In the genomic region with DNA sequence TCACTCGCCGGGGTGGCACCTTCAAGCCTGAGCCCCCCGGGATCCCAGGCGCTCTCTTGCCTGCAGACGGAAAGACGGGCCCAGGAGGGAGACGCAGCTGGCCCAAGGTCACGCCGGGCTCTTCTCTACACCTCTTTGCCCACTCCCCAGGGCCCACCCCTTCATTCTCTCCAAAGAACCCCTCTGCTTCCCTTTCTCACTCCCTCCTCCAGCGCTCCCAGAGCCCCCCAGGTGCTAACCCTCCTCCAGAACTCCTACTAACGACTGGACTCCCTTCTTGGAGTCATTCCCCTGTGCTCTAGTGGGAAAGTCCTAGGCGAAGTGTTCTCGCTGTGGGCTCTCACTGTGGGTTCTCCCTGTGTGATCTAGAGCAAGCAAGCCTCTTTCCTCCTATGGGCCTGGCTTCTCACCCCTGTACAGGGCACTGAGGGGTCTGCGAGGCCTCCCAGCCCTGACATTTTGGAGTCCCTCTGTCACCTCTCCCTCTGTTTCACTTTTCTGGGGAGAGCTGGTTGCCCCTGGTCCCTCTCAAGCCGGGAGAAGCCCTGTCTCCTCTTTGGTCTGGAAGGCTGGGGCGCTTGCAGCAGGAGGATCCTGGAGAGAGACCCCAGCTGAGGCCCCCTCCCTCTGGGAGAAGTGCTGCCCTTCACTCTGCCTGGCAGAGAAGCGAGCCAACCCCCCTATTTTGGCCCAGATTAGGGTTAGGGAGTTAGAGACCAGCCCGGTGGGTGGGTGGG, we compare ENCODE assay signal across 8 cellular contexts. TPM values are rescaled to one million over a fixed set of nuclear protein-coding genes. Genes with fewer than 3 reads are reported as not detected.
DNase-seq lines count a peak whose midpoint lies in the region; ATAC-seq and TF ChIP-seq lines count a peak whose summit lies in the region.

No MANE protein-coding gene starts in this region.

- no peaks in the 10 kb centered on the region for H3K9me3 Mint-ChIP-seq in endodermal cell
- no peaks in the 10 kb centered on the region for H3K9me3 Mint-ChIP-seq in osteocyte (ENCODE audit: unreplicated experiment)

- H3K4me1 ChIP-seq in PC-3 (ENCODE audit: insufficient read depth, low read length) (peaks cover 62% of the 10 kb centered on the region), endodermal cell (ENCODE audit: control insufficient read depth, insufficient read depth, low read length) (no peaks in the 10 kb centered on the region)

- ATAC-seq in GM19397 (IDR thresholded peaks at IDR 0.05; ENCODE audit: unreplicated experiment), result peak; percentile 6
- ATAC-seq in PC-3, result 0 out of 2 replicates have a peak, but pooled peaks have one; percentile 4
- no peak for ATAC-seq in HG02571 (IDR thresholded peaks at IDR 0.05; ENCODE audit: unreplicated experiment)

- TSS peak; percentile 38 for BruUV-seq in PC-3 (replicated peaks; lab: Mats Ljungman, UMichigan)

- H3F3A ChIP-seq in PC-3 (ENCODE audit: low read length, unreplicated experiment), result no peaks in the 10 kb centered on the region

- H3K79me2 ChIP-seq in PC-3 (ENCODE audit: low read length), result peaks cover 45% of the 10 kb centered on the region

- H3K9me2 ChIP-seq in PC-3 (replicated peaks; ENCODE audit: low read length), result no peaks in the 10 kb centered on the region

- POLR2A ChIA-PET in PC-3 (lab: Charles Lee; ENCODE audit: unreplicated experiment), result no interaction called here

- peaks cover 24% of the 10 kb centered on the region; the same call in 1 of the 2 replicates for H4K20me1 ChIP-seq in PC-3 (ENCODE audit: low read length)

- H3K36me3 ChIP-seq in PC-3 (ENCODE audit: low read depth, low read length), result peaks cover 10% of the 10 kb centered on the region
- no peaks in the 10 kb centered on the region for H3K36me3 ChIP-seq in endodermal cell (ENCODE audit: control insufficient read depth, insufficient read depth, low read length)

- H3K36me3 Mint-ChIP-seq in endodermal cell (ENCODE audit: low read depth) (no peaks in the 10 kb centered on the region), osteocyte (ENCODE audit: unreplicated experiment) (no peaks in the 10 kb centered on the region)

- H3K9me3 ChIP-seq in PC-3 (ENCODE audit: low read length), result no peaks in the 10 kb centered on the region
- H3K9me3 ChIP-seq in endodermal cell (ENCODE audit: control insufficient read depth, low read length), result no peaks in the 10 kb centered on the region

- peaks cover 93% of the 10 kb centered on the region for H3K27me3 Mint-ChIP-seq in endodermal cell (ENCODE audit: insufficient read depth)
- peaks cover 11% of the 10 kb centered on the region for H3K27me3 Mint-ChIP-seq in osteocyte (ENCODE audit: unreplicated experiment)

- no peaks in the 10 kb centered on the region for H3K27me3 ChIP-seq in PC-3 (ENCODE audit: low read length)
- H3K27me3 ChIP-seq in endodermal cell (ENCODE audit: control insufficient read depth, insufficient read depth, low read length, poor library complexity, severe bottlenecking), result peaks cover 92% of the 10 kb centered on the region

- H3K4me2 ChIP-seq in PC-3 (ENCODE audit: low read length), result peak overlapping the region; percentile 91

- TF ChIP-seq CTCF in PC-3 (conservative IDR thresholded peaks at IDR 0.05; ENCODE audit: low read depth, low read length) (no peak), endodermal cell (conservative IDR thresholded peaks at IDR 0.05) (no peak), osteocyte (IDR thresholded peaks at IDR 0.05) (no peak)

- CTCF ChIA-PET in PC-3 (lab: Charles Lee), result no interaction called here

- peak overlapping the region; percentile 77 for H3K4me3 ChIP-seq in PC-3 (ENCODE audit: low read length)
- peak overlapping the region; percentile 62 for H3K4me3 ChIP-seq in endodermal cell (ENCODE audit: low read length)

- 21 to 28% methylated on average over 8 to 18 of the region's 18 CpGs for WGBS in endodermal cell (ENCODE audit: insufficient coverage in 1 of 2, insufficient read length in 1 of 2), 2 experiments

- intact Hi-C loops in PC-3 (cut with micrococcal nuclease), result loop anchor here (1.0 to 5.0 kb wide), 4 partner anchors 29 to 92 kb away; no protein-coding TSS in a partner anchor

- peak overlapping the region; percentile 76 for H3K9ac ChIP-seq in PC-3 (ENCODE audit: low read length)
- no peak overlapping the region for H3K9ac ChIP-seq in endodermal cell (ENCODE audit: extremely low read depth, low read length, poor library complexity, severe bottlenecking)

- H3K4me3 Mint-ChIP-seq in endodermal cell (peak overlapping the region; percentile 67), osteocyte (ENCODE audit: unreplicated experiment) (peak overlapping the region; percentile 93)

- no peak overlapping the region for H3K27ac Mint-ChIP-seq in endodermal cell
- H3K27ac Mint-ChIP-seq in osteocyte (ENCODE audit: unreplicated experiment), result peak overlapping the region; percentile 50

- DNase-seq in PC-3, result peak; percentile 20
- no peak for DNase-seq in endodermal cell
- DNase-seq in osteocyte (ENCODE audit: extremely low spot score, unreplicated experiment), result no peak
- DNase-seq in cerebellar nuclear complex (lab: John Stamatoyannopoulos, UW), result no peak
- DNase-seq in stimulated activated CD4-positive, alpha-beta T cell treated with anti-CD3 and anti-CD28 coated beads, Interleukin-2, amount 100 ng/mL, for 24 hours, result no peak
- DNase-seq in GOT3 (lab: John Stamatoyannopoulos, UW), result no peak

- H2AFZ ChIP-seq in PC-3 (ENCODE audit: low read length), result no peak overlapping the region

- H3K4me1 Mint-ChIP-seq in endodermal cell (peaks cover 21% of the 10 kb centered on the region), osteocyte (ENCODE audit: unreplicated experiment) (peaks cover 26% of the 10 kb centered on the region)

- H3K27ac ChIP-seq in PC-3 (ENCODE audit: low read length), result peak overlapping the region; percentile 78
- H3K27ac ChIP-seq in endodermal cell (ENCODE audit: low read depth, low read length), result no peak overlapping the region

RNA-seq across cellular contexts. Expression of a gene that starts 0.9 kb away (rescaled TPM):
- total RNA-seq in PC-3 (2014; rRNA removed) (97.1 and 126 TPM in 2 replicates), endodermal cell (1 to 10 TPM; 1.7 to 3.6 TPM), osteocyte (10.2 and 12.3 TPM in 2 replicates)
- polyA plus RNA-seq in endodermal cell (2013, experiment 1 of 2), result 15.1 TPM
- 14.4 TPM for polyA plus RNA-seq in endodermal cell (2013, experiment 2 of 2)

RNA-seq across cellular contexts. Expression of a gene that starts 28.2 kb away (rescaled TPM):
- total RNA-seq in PC-3 (2014; rRNA removed) (0.62 and 0.81 TPM in 2 replicates), endodermal cell (under 1 TPM in 1 of 2 donors, not detected in 1; 0.46 TPM), osteocyte (not detected in 2 replicates)
- polyA plus RNA-seq in endodermal cell (2013, experiment 1 of 2), result 0.18 TPM
- polyA plus RNA-seq in endodermal cell (2013, experiment 2 of 2), result 0.12 TPM
